In genomic region chr21:42047821-42048613, GRCh38 we compare ENCODE assay signal across 11 cellular contexts. TPM values are rescaled to one million over a fixed set of nuclear protein-coding genes. Genes with fewer than 3 reads are reported as not detected.
DNase-seq lines count a peak whose midpoint lies in the region; ATAC-seq and TF ChIP-seq lines count a peak whose summit lies in the region.
"Had no signal": no experiment of that assay in that cellular context is flagged by ENCODE, and none has a peak within 500 bp of the region (broad histone marks: within the 10 kb centered on the region; RNA-seq: fewer than 3 reads in every experiment).

No MANE protein-coding gene starts in this region.

- H3K27ac ChIP-seq in gastrocnemius medialis = peak overlapping the region in 1 of 4 donors; percentile 6

- no peak overlapping the region for H3K4me3 Mint-ChIP-seq in T-helper 17 cell
- H3K4me3 Mint-ChIP-seq in activated T-cell treated with anti-CD3 and anti-CD28 coated beads, Interleukin-2, amount 50 U/mL, for 4 hours = no peak overlapping the region
- no peak overlapping the region for H3K4me3 Mint-ChIP-seq in activated T-helper 1 cell treated with anti-CD3 and anti-CD28 coated beads, Interleukin-12 subunit alpha, Interleukin-12 subunit beta, Interleukin-2, Interleukin-4 antibody, amounts not matched to agents 30 ng/mL and 10 ng/mL and 1 ng/mL, durations not matched to agents 14 hours and 24 hours and 36 hours
- H3K4me3 Mint-ChIP-seq: natural killer cell treated with Interleukin-12 subunit alpha and Interleukin-12 subunit beta and Interleukin-15 and Interleukin-18, amount 100 ng/mL, for 72 hours; stimulated activated memory B cell treated with anti-CD40 and anti-IgM and Interleukin-4, amounts not matched to agents 10 μg/mL and 1 μg/mL and 100 μg/mL, for 72 hours had no signal

- no peaks in the 10 kb centered on the region for H3K36me3 ChIP-seq in gastrocnemius medialis

- H3K4me1 ChIP-seq in gastrocnemius medialis = peaks cover 5 to 12% of the 10 kb centered on the region in 2 donors

- H3K4me1 Mint-ChIP-seq in T-helper 17 cell = peaks cover 7% of the 10 kb centered on the region
- peaks cover 3% of the 10 kb centered on the region for H3K4me1 Mint-ChIP-seq in activated T-cell treated with anti-CD3 and anti-CD28 coated beads, Interleukin-2, amount 50 U/mL, for 4 hours (ENCODE audit: low read depth)
- no peaks in the 10 kb centered on the region for H3K4me1 Mint-ChIP-seq in activated T-helper 1 cell treated with anti-CD3 and anti-CD28 coated beads, Interleukin-12 subunit alpha, Interleukin-12 subunit beta, Interleukin-2, Interleukin-4 antibody, amounts not matched to agents 30 ng/mL and 10 ng/mL and 1 ng/mL, durations not matched to agents 14 hours and 24 hours and 36 hours (ENCODE audit: low read depth)
- H3K4me1 Mint-ChIP-seq: stimulated activated memory B cell treated with anti-CD40 and anti-IgM and Interleukin-4, amounts not matched to agents 10 μg/mL and 1 μg/mL and 100 μg/mL, for 72 hours had no signal

- no peak overlapping the region for H3K4me3 ChIP-seq in gastrocnemius medialis

- H3K27me3 ChIP-seq in gastrocnemius medialis = no peaks in the 10 kb centered on the region

- TF ChIP-seq CTCF in gastrocnemius medialis (IDR thresholded peaks at IDR 0.05 in 4 of 5, conservative IDR thresholded peaks at IDR 0.05 in 1 of 5) = no peak
- TF ChIP-seq CTCF in GM10266 (IDR thresholded peaks at IDR 0.05; ENCODE audit: control insufficient read depth, insufficient read depth, low read depth, missing control alignments) = no peak

- no peaks in the 10 kb centered on the region for H3K36me3 Mint-ChIP-seq in T-helper 17 cell (ENCODE audit: low read depth)
- H3K36me3 Mint-ChIP-seq in activated T-cell treated with anti-CD3 and anti-CD28 coated beads, Interleukin-2, amount 50 U/mL, for 4 hours (ENCODE audit: insufficient read depth) = no peaks in the 10 kb centered on the region
- H3K36me3 Mint-ChIP-seq in activated T-helper 1 cell treated with anti-CD3 and anti-CD28 coated beads, Interleukin-12 subunit alpha, Interleukin-12 subunit beta, Interleukin-2, Interleukin-4 antibody, amounts not matched to agents 30 ng/mL and 10 ng/mL and 1 ng/mL, durations not matched to agents 14 hours and 24 hours and 36 hours (ENCODE audit: low read depth) = no peaks in the 10 kb centered on the region
- H3K36me3 Mint-ChIP-seq: natural killer cell treated with Interleukin-12 subunit alpha and Interleukin-12 subunit beta and Interleukin-15 and Interleukin-18, amount 100 ng/mL, for 72 hours; stimulated activated memory B cell treated with anti-CD40 and anti-IgM and Interleukin-4, amounts not matched to agents 10 μg/mL and 1 μg/mL and 100 μg/mL, for 72 hours had no signal

- DNase-seq in EL = peak; percentile 94
- DNase-seq in T-helper 17 cell = no peak
- DNase-seq in globus pallidus (ENCODE audit: low spot score) = peak; percentile 52
- peak in 1 of 2 donors; percentile 38 for DNase-seq in gastrocnemius medialis
- DNase-seq in activated T-cell treated with anti-CD3 and anti-CD28 coated beads, Interleukin-2, amount 50 U/mL, for 4 hours = no peak
- no peak for DNase-seq in activated T-helper 1 cell treated with anti-CD3 and anti-CD28 coated beads, Interleukin-12 subunit alpha, Interleukin-12 subunit beta, Interleukin-2, Interleukin-4 antibody, amounts not matched to agents 30 ng/mL and 10 ng/mL and 1 ng/mL, durations not matched to agents 14 hours and 24 hours and 36 hours (ENCODE audit: low spot score)
- DNase-seq in NCI-H510A treated with DMSO at 0.1 percent for 48 hours (lab: John Stamatoyannopoulos, UW) = no peak
- no peak for DNase-seq in GM10266 (ENCODE audit: extremely low spot score)

- ATAC-seq in T-helper 17 cell = no peak
- ATAC-seq in gastrocnemius medialis = peak; percentile 58 to 65
- ATAC-seq in activated T-cell treated with anti-CD3 and anti-CD28 coated beads, Interleukin-2, amount 50 U/mL, for 4 hours = no peak
- ATAC-seq: natural killer cell treated with Interleukin-12 subunit alpha and Interleukin-12 subunit beta and Interleukin-15 and Interleukin-18, amount 100 ng/mL, for 72 hours; stimulated activated memory B cell treated with anti-CD40 and anti-IgM and Interleukin-4, amounts not matched to agents 10 μg/mL and 1 μg/mL and 100 μg/mL, for 72 hours had no signal

- H3K9me3 Mint-ChIP-seq in activated T-cell treated with anti-CD3 and anti-CD28 coated beads, Interleukin-2, amount 50 U/mL, for 4 hours = no peaks in the 10 kb centered on the region
- no peaks in the 10 kb centered on the region for H3K9me3 Mint-ChIP-seq in activated T-helper 1 cell treated with anti-CD3 and anti-CD28 coated beads, Interleukin-12 subunit alpha, Interleukin-12 subunit beta, Interleukin-2, Interleukin-4 antibody, amounts not matched to agents 30 ng/mL and 10 ng/mL and 1 ng/mL, durations not matched to agents 14 hours and 24 hours and 36 hours
- H3K9me3 Mint-ChIP-seq: natural killer cell treated with Interleukin-12 subunit alpha and Interleukin-12 subunit beta and Interleukin-15 and Interleukin-18, amount 100 ng/mL, for 72 hours; stimulated activated memory B cell treated with anti-CD40 and anti-IgM and Interleukin-4, amounts not matched to agents 10 μg/mL and 1 μg/mL and 100 μg/mL, for 72 hours had no signal

- in situ Hi-C loops in gastrocnemius medialis (cut with MboI; ENCODE audit: low sequenced_read_pairs in 4 of 4) = no loop called here

- H3K27ac Mint-ChIP-seq in T-helper 17 cell = peak overlapping the region; percentile 47
- H3K27ac Mint-ChIP-seq in activated T-helper 1 cell treated with anti-CD3 and anti-CD28 coated beads, Interleukin-12 subunit alpha, Interleukin-12 subunit beta, Interleukin-2, Interleukin-4 antibody, amounts not matched to agents 30 ng/mL and 10 ng/mL and 1 ng/mL, durations not matched to agents 14 hours and 24 hours and 36 hours = no peak overlapping the region
- H3K27ac Mint-ChIP-seq: natural killer cell treated with Interleukin-12 subunit alpha and Interleukin-12 subunit beta and Interleukin-15 and Interleukin-18, amount 100 ng/mL, for 72 hours; stimulated activated memory B cell treated with anti-CD40 and anti-IgM and Interleukin-4, amounts not matched to agents 10 μg/mL and 1 μg/mL and 100 μg/mL, for 72 hours had no signal

- H3K27me3 Mint-ChIP-seq in T-helper 17 cell = no peaks in the 10 kb centered on the region
- H3K27me3 Mint-ChIP-seq in activated T-cell treated with anti-CD3 and anti-CD28 coated beads, Interleukin-2, amount 50 U/mL, for 4 hours (ENCODE audit: low read depth) = no peaks in the 10 kb centered on the region
- H3K27me3 Mint-ChIP-seq in activated T-helper 1 cell treated with anti-CD3 and anti-CD28 coated beads, Interleukin-12 subunit alpha, Interleukin-12 subunit beta, Interleukin-2, Interleukin-4 antibody, amounts not matched to agents 30 ng/mL and 10 ng/mL and 1 ng/mL, durations not matched to agents 14 hours and 24 hours and 36 hours (ENCODE audit: insufficient read depth) = peaks cover 5% of the 10 kb centered on the region
- H3K27me3 Mint-ChIP-seq: stimulated activated memory B cell treated with anti-CD40 and anti-IgM and Interleukin-4, amounts not matched to agents 10 μg/mL and 1 μg/mL and 100 μg/mL, for 72 hours had no signal

- intact Hi-C loops in gastrocnemius medialis (cut with DNase I; ENCODE audit: low total_unique reads) = no loop called here
- intact Hi-C loops in activated T-helper 1 cell treated with anti-CD3 and anti-CD28 coated beads, Interleukin-12 subunit alpha, Interleukin-12 subunit beta, Interleukin-2, Interleukin-4 antibody, amounts not matched to agents 30 ng/mL and 10 ng/mL and 1 ng/mL, durations not matched to agents 14 hours and 24 hours and 36 hours (cut with micrococcal nuclease) = no loop called here

- no peak for TF ChIP-seq POLR2A in gastrocnemius medialis (IDR thresholded peaks at IDR 0.05)

- H3K9me3 ChIP-seq in T-helper 17 cell (ENCODE audit: control insufficient read depth, low read length, poor library complexity, severe bottlenecking) = no peaks in the 10 kb centered on the region
- no peaks in the 10 kb centered on the region for H3K9me3 ChIP-seq in gastrocnemius medialis

RNA-seq across cellular contexts. Expression of gene UMODL1, which starts 23.1 kb away (rescaled TPM):
- total RNA-seq in T-helper 17 cell = under 1 TPM; 0.23 to 0.99 TPM
- total RNA-seq in gastrocnemius medialis = under 1 TPM in 1 of 4 donors, not detected in 3; 0.13 TPM
- total RNA-seq in activated T-cell treated with anti-CD3 and anti-CD28 coated beads, Interleukin-2, amount 50 U/mL, for 4 hours = not detected
- not detected in 2 replicates for total RNA-seq in activated T-helper 1 cell treated with anti-CD3 and anti-CD28 coated beads, Interleukin-12 subunit alpha, Interleukin-12 subunit beta, Interleukin-2, Interleukin-4 antibody, amounts not matched to agents 30 ng/mL and 10 ng/mL and 1 ng/mL, durations not matched to agents 14 hours and 24 hours and 36 hours
- total RNA-seq: activated CD8-positive, alpha-beta memory T cell treated with anti-CD3 and anti-CD28 coated beads for 36 hours; natural killer cell treated with Interleukin-12 subunit alpha and Interleukin-12 subunit beta and Interleukin-15 and Interleukin-18, amount 100 ng/mL, for 72 hours had no signal

RNA-seq across cellular contexts. Expression of gene ZBTB21, which starts 37.9 kb away (rescaled TPM):
- total RNA-seq in T-helper 17 cell (100 to 1,000 TPM; 110 to 118 TPM), gastrocnemius medialis (1 to 10 TPM; 1.9 to 5.0 (median 4.0) TPM)
- 10 to 100 TPM; 25.6 to 33.7 (median 27.2) TPM for total RNA-seq in activated T-cell treated with anti-CD3 and anti-CD28 coated beads, Interleukin-2, amount 50 U/mL, for 4 hours
- 31.8 and 33.8 TPM in 2 replicates for total RNA-seq in activated T-helper 1 cell treated with anti-CD3 and anti-CD28 coated beads, Interleukin-12 subunit alpha, Interleukin-12 subunit beta, Interleukin-2, Interleukin-4 antibody, amounts not matched to agents 30 ng/mL and 10 ng/mL and 1 ng/mL, durations not matched to agents 14 hours and 24 hours and 36 hours

Comparison
In these comparisons a context has a peak if more than half of its experiments do, and no peak if none do; other contexts are left out.
1. DNase-seq: peak in EL (single experiment) and globus pallidus (single experiment); none in T-helper 17 cell (0 of 3), activated T-cell treated with anti-CD3 and anti-CD28 coated beads, Interleukin-2, amount 50 U/mL, for 4 hours (single experiment), activated T-helper 1 cell treated with anti-CD3 and anti-CD28 coated beads, Interleukin-12 subunit alpha, Interleukin-12 subunit beta, Interleukin-2, Interleukin-4 antibody, amounts not matched to agents 30 ng/mL and 10 ng/mL and 1 ng/mL, durations not matched to agents 14 hours and 24 hours and 36 hours (single experiment), NCI-H510A treated with DMSO at 0.1 percent for 48 hours (single experiment) and GM10266 (single experiment).
2. ATAC-seq: peak in gastrocnemius medialis (2 of 2); none in T-helper 17 cell (single experiment) and activated T-cell treated with anti-CD3 and anti-CD28 coated beads, Interleukin-2, amount 50 U/mL, for 4 hours (0 of 2).